In the genomic region with DNA sequence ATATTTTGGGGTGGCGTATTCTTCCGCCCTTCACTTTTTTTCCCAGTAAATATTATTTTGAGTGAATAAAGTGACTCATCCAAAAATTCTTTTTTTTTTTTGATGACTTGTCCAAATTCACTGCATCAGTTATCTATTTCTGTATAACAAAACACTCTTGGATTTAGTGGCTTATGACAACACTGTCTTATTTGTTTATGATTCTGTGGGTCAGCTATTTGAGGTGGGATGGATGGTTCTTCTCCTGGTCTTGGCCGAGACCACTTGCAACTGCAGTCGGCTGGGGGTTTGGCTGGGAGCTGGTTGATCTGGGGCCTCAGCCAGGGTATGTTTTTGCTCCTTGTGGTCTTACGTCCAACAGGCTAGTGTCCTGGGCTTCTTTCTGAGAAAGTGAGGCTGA, we compare ENCODE assay signal across 13 cellular contexts. TPM values are rescaled to one million over a fixed set of nuclear protein-coding genes. Genes with fewer than 3 reads are reported as not detected.
A peak's percentile ranks its signal among the peaks of the same experiment; 100 is the strongest.
DNase-seq lines count a peak whose midpoint lies in the region; ATAC-seq, FAIRE-seq and TF ChIP-seq lines count a peak whose summit lies in the region.
"Had no signal": no experiment of that assay in that cellular context is flagged by ENCODE, and none has a peak within 500 bp of the region (broad histone marks: within the 10 kb centered on the region; RNA-seq: fewer than 3 reads in every experiment).

No MANE protein-coding gene starts in this region.

- CTCF ChIA-PET in Caco-2 (lab: Charles Lee): no interaction called here
- CTCF ChIA-PET in K562 (lab: Yijun Ruan, JAX; ENCODE audit: low intra/inter-chr PET ratio): no interaction called here

- intact Hi-C loops in Caco-2 (cut with micrococcal nuclease; ENCODE audit: unreplicated experiment) (loop anchor here (2.0 to 10.0 kb wide), 2 partner anchors 39 to 215 kb away; a partner anchor contains a TSS), K562 (cut with micrococcal nuclease) (no loop called here), kidney (cut with DNase I) (no loop called here)

- in situ Hi-C loops in K562 (cut with MboI): no loop called here

- 64% methylated on average over 5 of the region's 5 CpGs for WGBS in K562 (ENCODE audit: insufficient coverage, low coverage, missing lambda C conversion rate)

- H3K27me3 ChIP-seq in Caco-2 (replicated peaks; ENCODE audit: control insufficient read depth, insufficient read depth, low read length) (no peaks in the 10 kb centered on the region), K562 (ENCODE audit: control insufficient read depth in 2 of 2, insufficient read depth in 2 of 2, low read length in 2 of 2) (peaks cover 7 to 19% of the 10 kb centered on the region in 2 experiments; a peak in 3 of 5 replicates)
- H3K27me3 ChIP-seq: BLaER1 treated with 17β-estradiol and CSF1 and Interleukin-3, amounts not matched to agents 10 nM and 100 nM had no signal

- FAIRE-seq in K562 (lab: Jason Lieb, UNC) (no peak), kidney (lab: Jason Lieb, UNC) (no peak)

- no peak for ATAC-seq in K562
- ATAC-seq: mucosa of descending colon had no signal

- H3K4me3 Mint-ChIP-seq in Caco-2 (ENCODE audit: unreplicated experiment): no peak overlapping the region

- no peaks in the 10 kb centered on the region for H3K9me3 Mint-ChIP-seq in Caco-2 (ENCODE audit: unreplicated experiment)

- H2AFZ ChIP-seq in K562 (ENCODE audit: low read depth, low read length): no peak overlapping the region

- no peak for TF ChIP-seq EP300 in K562 (IDR thresholded peaks at IDR 0.05; ENCODE audit: low read length)

- H3K4me3 ChIP-seq in Caco-2 (ENCODE audit: low read depth, low read length) (no peak overlapping the region), K562 (no peak overlapping the region), kidney (ENCODE audit: low read length in 2 of 2) (no peak overlapping the region), skin epidermis (no peak overlapping the region)
- H3K4me3 ChIP-seq: BLaER1 treated with 17β-estradiol and CSF1 and Interleukin-3, amounts not matched to agents 10 nM and 100 nM; mucosa of descending colon had no signal

- H3K27ac ChIP-seq in K562 (ENCODE audit: extremely low read depth, low read depth, low read length): no peak overlapping the region
- H3K27ac ChIP-seq in kidney (ENCODE audit: low read depth in 2 of 2, low read length in 2 of 2): peak overlapping the region; percentile 82 to 96
- peak overlapping the region in 13 of 21 experiments; percentile 9 to 87 (median 73) for H3K27ac ChIP-seq in skin epidermis
- H3K27ac ChIP-seq: BLaER1 treated with 17β-estradiol and CSF1 and Interleukin-3, amounts not matched to agents 10 nM and 100 nM had no signal

- H3K4me1 ChIP-seq in Caco-2 (peaks cover 69% of the 10 kb centered on the region), K562 (replicated peaks in 1 of 2; ENCODE audit: control insufficient read depth in 2 of 2, insufficient read depth in 2 of 2, low read length in 2 of 2) (peaks cover 6 to 9% of the 10 kb centered on the region in 2 experiments; a peak in 3 of 5 replicates), kidney (ENCODE audit: control insufficient read depth in 1 of 2, insufficient read depth in 1 of 2, low read depth in 1 of 2, low read length in 2 of 2) (peaks cover 14 to 26% of the 10 kb centered on the region in 2 donors)

- no peak overlapping the region for H3K9ac ChIP-seq in K562 (ENCODE audit: insufficient read depth in 1 of 2, low read depth in 2 of 2, low read length in 2 of 2)
- no peak overlapping the region for H3K9ac ChIP-seq in kidney (ENCODE audit: low read length in 2 of 2)
- H3K9ac ChIP-seq: BLaER1 treated with 17β-estradiol and CSF1 and Interleukin-3, amounts not matched to agents 10 nM and 100 nM had no signal

- no peak for TF ChIP-seq CTCF in Caco-2 (IDR thresholded peaks at IDR 0.05; ENCODE audit: insufficient read depth in 1 of 2, low read depth in 1 of 2, low read length in 1 of 2, severe bottlenecking in 1 of 2, unreplicated experiment in 1 of 2)
- TF ChIP-seq CTCF in K562 (IDR thresholded peaks at IDR 0.05 in 2 of 3, conservative IDR thresholded peaks at IDR 0.05 in 1 of 3; ENCODE audit: insufficient read depth in 2 of 3, low read depth in 1 of 3, low read length in 3 of 3): no peak
- TF ChIP-seq CTCF in kidney (IDR thresholded peaks at IDR 0.05; ENCODE audit: borderline replicate concordance, extremely low read depth, insufficient read depth): no peak

- POLR2A ChIA-PET in Caco-2 (lab: Charles Lee) (no interaction called here), K562 (lab: Yijun Ruan, JAX) (interaction anchor here (1.2 to 1.4 kb wide), 2 partner anchors 22 to 40 kb away, joined by 3 read pairs; a partner anchor contains a TSS)

- no peaks in the 10 kb centered on the region for H3K79me2 ChIP-seq in K562 (ENCODE audit: control insufficient read depth, insufficient read depth, low read length)

- H3K9me3 ChIP-seq in Caco-2 (no peaks in the 10 kb centered on the region), K562 (replicated peaks; ENCODE audit: control insufficient read depth, insufficient read depth, low read depth, low read length) (no peaks in the 10 kb centered on the region), kidney (ENCODE audit: control insufficient read depth in 1 of 2, low read length in 2 of 2) (no peaks in the 10 kb centered on the region)
- H3K9me3 ChIP-seq: BLaER1 treated with 17β-estradiol and CSF1 and Interleukin-3, amounts not matched to agents 10 nM and 100 nM; mucosa of descending colon had no signal

- H3K36me3 Mint-ChIP-seq in Caco-2 (ENCODE audit: insufficient read depth, unreplicated experiment): no peaks in the 10 kb centered on the region

- no peaks in the 10 kb centered on the region for H4K20me1 ChIP-seq in K562 (replicated peaks; ENCODE audit: control insufficient read depth, insufficient read depth, low read length)
- H4K20me1 ChIP-seq: BLaER1 treated with 17β-estradiol and CSF1 and Interleukin-3, amounts not matched to agents 10 nM and 100 nM had no signal

- peak overlapping the region; percentile 89 for H3K27ac Mint-ChIP-seq in Caco-2 (ENCODE audit: unreplicated experiment)

- no peak for TF ChIP-seq RAD21 in K562 (CRISPR knock-in tag; conservative IDR thresholded peaks at IDR 0.05 in 1 of 2, IDR thresholded peaks at IDR 0.05 in 1 of 2)

- H3K4me1 Mint-ChIP-seq in Caco-2 (ENCODE audit: low read depth, unreplicated experiment): peaks cover 24% of the 10 kb centered on the region

- no peak overlapping the region for H3K4me2 ChIP-seq in K562 (ENCODE audit: insufficient read depth, low read length)
- H3K4me2 ChIP-seq: BLaER1 treated with 17β-estradiol and CSF1 and Interleukin-3, amounts not matched to agents 10 nM and 100 nM had no signal

- DNase-seq in Caco-2 (no peak), K562 (ENCODE audit: extremely low read depth in 1 of 4, low spot score in 3 of 4) (peak in 1 of 4 experiments; percentile 1), kidney (no peak), NOMO-1 treated with DMSO at 0.1 percent for 48 hours (lab: John Stamatoyannopoulos, UW; ENCODE audit: unreplicated experiment) (no peak), NCI-H2081 (lab: John Stamatoyannopoulos, UW) (no peak), GDM1 (lab: John Stamatoyannopoulos, UW) (no peak)
- no peak for DNase-seq in stimulated activated CD4-positive, alpha-beta T cell treated with anti-CD3 and anti-CD28 coated beads, Interleukin-12 subunit alpha, Interleukin-12 subunit beta, amount 100 ng/mL, for 4 hours
- DNase-seq: glutamatergic neuron; mucosa of descending colon; NCI-H69; stimulated activated CD4-positive, alpha-beta T cell treated with anti-CD3 and anti-CD28 coated beads, Interleukin-1b, Interleukin-23, amount 100 ng/mL, for 48 hours had no signal

- no peaks in the 10 kb centered on the region for H3K9me1 ChIP-seq in K562 (ENCODE audit: control insufficient read depth, insufficient read depth, low read length)

- no peaks in the 10 kb centered on the region for H3K36me3 ChIP-seq in Caco-2 (ENCODE audit: control insufficient read depth, insufficient read depth, low read length)
- H3K36me3 ChIP-seq in K562 (ENCODE audit: control insufficient read depth, insufficient read depth, low read length): no peaks in the 10 kb centered on the region
- H3K36me3 ChIP-seq in kidney (ENCODE audit: control insufficient read depth in 1 of 2, insufficient read depth in 2 of 2, low read length in 2 of 2): no peaks in the 10 kb centered on the region
- H3K36me3 ChIP-seq: BLaER1 treated with 17β-estradiol and CSF1 and Interleukin-3, amounts not matched to agents 10 nM and 100 nM had no signal

- no peaks in the 10 kb centered on the region for H3K27me3 Mint-ChIP-seq in Caco-2 (ENCODE audit: insufficient read depth, unreplicated experiment)

- BruUV-seq in Caco-2 (replicated peaks; lab: Mats Ljungman, UMichigan) (no TSS peak), K562 (replicated peaks; lab: Mats Ljungman, UMichigan) (no TSS peak)

- TF ChIP-seq POLR2A in K562 (conservative IDR thresholded peaks at IDR 0.05): no peak

RNA-seq across cellular contexts. Expression of a gene that starts 39.9 kb away (rescaled TPM):
- total RNA-seq in Caco-2 (2022) (128 and 133 TPM in 2 replicates), K562 (2014; rRNA removed) (147 and 154 TPM in 2 replicates), K562 (2014; rRNA removed; fragmentation: Illumina TruSeq; extraction: Trizol) (246 and 266 TPM in 2 replicates), K562 (2015; rRNA removed; fragmentation: Illumina TruSeq; extraction: Trizol) (250 and 264 TPM in 2 replicates), K562 (2021) (154 and 165 TPM in 2 replicates), kidney (96.2 TPM)
- total RNA-seq in K562 (2011; cell fraction: chromatin; rRNA removed; ENCODE audit: low replicate concordance): 169 and 504 TPM in 2 replicates
- total RNA-seq in K562 (2011; cell fraction: nucleolus; rRNA removed): 115 and 121 TPM in 2 replicates
- 210 and 328 TPM in 2 replicates for total RNA-seq in K562 (2011; cell fraction: nucleoplasm; rRNA removed)
- polyA plus RNA-seq in K562 (2011; rRNA removed) (163 and 205 TPM in 2 replicates), K562 (2014; fragmentation: Illumina TruSeq; extraction: Trizol) (200 and 256 TPM in 2 replicates), K562 (2014; fragmentation: Nextera tagmentation; extraction: Ambion mirVana) (100 to 1,000 TPM; 191 to 226 TPM), K562 (2014; rRNA removed) (173 and 184 TPM in 2 replicates), kidney (ENCODE audit: insufficient read depth, low read depth, low replicate concordance) (48.5 TPM)
- 84.6 and 130 TPM in 2 replicates for polyA plus RNA-seq in K562 (2011; cell fraction: cytosol; rRNA removed)
- polyA plus RNA-seq in K562 (2011; cell fraction: nucleus; rRNA removed): 253 and 293 TPM in 2 replicates
- polyA plus RNA-seq in K562 (2012): 138 and 150 TPM in 2 replicates
- polyA minus RNA-seq in K562 (2011; rRNA and poly(A)+ RNA removed): 251 and 281 TPM in 2 replicates
- polyA minus RNA-seq in K562 (2011; cell fraction: cytosol; rRNA and poly(A)+ RNA removed): 75.5 and 78.6 TPM in 2 replicates
- 265 and 458 TPM in 2 replicates for polyA minus RNA-seq in K562 (2011; cell fraction: nucleus; rRNA and poly(A)+ RNA removed)
